In genomic region chr10:7625836-7626235, GRCh38 we compare ENCODE assay signal across 2 cellular contexts.
TF ChIP-seq lines count a peak whose summit lies in the region.

No MANE protein-coding gene starts in this region.

TF ChIP-seq in IMR-90, 13 proteins besides CTCF, POLR2A, EP300 and RAD21:
- TF ChIP-seq CEBPB (IDR thresholded peaks at IDR 0.05; ENCODE audit: low read depth, low read length), result no peak
- no peak for TF ChIP-seq FOS (IDR thresholded peaks at IDR 0.05; ENCODE audit: low read depth, low read length)

TF ChIP-seq in HepG2, 621 proteins besides CTCF, POLR2A, EP300 and RAD21:
- TF ChIP-seq NFKBIZ (CRISPR knock-in tag; IDR thresholded peaks at IDR 0.05) (no peak), SAFB2 (CRISPR knock-in tag; IDR thresholded peaks at IDR 0.05; ENCODE audit: borderline replicate concordance, low read depth) (no peak), ZNF143 (CRISPR knock-in tag; IDR thresholded peaks at IDR 0.05) (no peak)
